Comparison of ENCODE assay signal across 28 cellular contexts in genomic region chr17:42307362-42307927, GRCh38. TPM values are rescaled to one million over a fixed set of nuclear protein-coding genes. Genes with fewer than 3 reads are reported as not detected.
DNase-seq lines count a peak whose midpoint lies in the region; TF ChIP-seq lines count a peak whose summit lies in the region.
"Had no signal": no experiment of that assay in that cellular context is flagged by ENCODE, and none has a peak within 500 bp of the region (broad histone marks: within the 10 kb centered on the region; RNA-seq: fewer than 3 reads in every experiment).

No MANE protein-coding gene starts in this region.

- H4K20me1 ChIP-seq in osteoblast (ENCODE audit: insufficient read depth, low read length), result no peaks in the 10 kb centered on the region

- H3K4me2 ChIP-seq in osteoblast (ENCODE audit: insufficient read depth, low read length), result no peak overlapping the region

- no peaks in the 10 kb centered on the region for H3K27me3 ChIP-seq in osteoblast (ENCODE audit: insufficient read depth, low read length)
- H3K27me3 ChIP-seq: BE2C, breast epithelium, gastroesophageal sphincter, neutrophil, right lobe of liver, spleen had no signal

- no peak overlapping the region for H3K4me3 Mint-ChIP-seq in activated T-cell treated with anti-CD3 and anti-CD28 coated beads, Interleukin-2, amount 50 U/mL, for 24 hours
- no peak overlapping the region for H3K4me3 Mint-ChIP-seq in activated T-helper 2 cell treated with anti-CD3 and anti-CD28 coated beads, Interferon-gamma antibody, Interleukin-2, Interleukin-4, amounts not matched to agents 10 μg/mL and 5 μg/mL and 100 μg/mL, durations not matched to agents 14 hours and 24 hours and 36 hours (ENCODE audit: low read depth)
- H3K4me3 Mint-ChIP-seq in chondrocyte (ENCODE audit: unreplicated experiment), result no peak overlapping the region
- H3K4me3 Mint-ChIP-seq: type B pancreatic cell had no signal

- H3K27me3 Mint-ChIP-seq in activated T-cell treated with anti-CD3 and anti-CD28 coated beads, Interleukin-2, amount 50 U/mL, for 24 hours, result no peaks in the 10 kb centered on the region
- no peaks in the 10 kb centered on the region for H3K27me3 Mint-ChIP-seq in activated T-helper 2 cell treated with anti-CD3 and anti-CD28 coated beads, Interferon-gamma antibody, Interleukin-2, Interleukin-4, amounts not matched to agents 10 μg/mL and 5 μg/mL and 100 μg/mL, durations not matched to agents 14 hours and 24 hours and 36 hours (ENCODE audit: low read depth)
- H3K27me3 Mint-ChIP-seq in chondrocyte (ENCODE audit: low read depth), result no peaks in the 10 kb centered on the region
- H3K27me3 Mint-ChIP-seq: type B pancreatic cell had no signal

- peaks cover 11% of the 10 kb centered on the region for H3K36me3 ChIP-seq in osteoblast (ENCODE audit: insufficient read depth, low read length)
- H3K36me3 ChIP-seq: BE2C, breast epithelium, right lobe of liver, WERI-Rb-1 had no signal

- H3K4me1 ChIP-seq in osteoblast (ENCODE audit: insufficient read depth, low read length), result peaks cover 10% of the 10 kb centered on the region

- no peaks in the 10 kb centered on the region for H3K9me3 ChIP-seq in osteoblast (ENCODE audit: low read depth, low read length)
- H3K9me3 ChIP-seq: BE2C, breast epithelium, gastroesophageal sphincter, neutrophil, right lobe of liver, spleen had no signal

- DNase-seq in activated T-cell treated with anti-CD3 and anti-CD28 coated beads, Interleukin-2, amount 50 U/mL, for 24 hours, result no peak
- DNase-seq in activated T-cell treated with anti-CD3 and anti-CD28 coated beads, Interleukin-2, amount 50 U/mL, for 1 hour, result no peak
- DNase-seq in Jurkat, Clone E6-1 (ENCODE audit: low read depth, low spot score), result no peak
- no peak for DNase-seq in activated T-helper 2 cell treated with anti-CD3 and anti-CD28 coated beads, Interferon-gamma antibody, Interleukin-2, Interleukin-4, amounts not matched to agents 10 μg/mL and 5 μg/mL and 100 μg/mL, durations not matched to agents 14 hours and 24 hours and 36 hours (ENCODE audit: low spot score)
- DNase-seq in osteoblast (ENCODE audit: insufficient read length, low spot score, missing footprints), result peak; percentile 51
- DNase-seq in amniotic stem cell (lab: John Stamatoyannopoulos, UW), result no peak
- no peak for DNase-seq in chondrocyte (ENCODE audit: low spot score)
- DNase-seq in UCSD-AML1 (lab: John Stamatoyannopoulos, UW; ENCODE audit: unreplicated experiment), result no peak
- DNase-seq: ACHN; activated CD4-positive, alpha-beta T cell treated with anti-CD3 and anti-CD28 coated beads, Interleukin-2, amount 50 U/mL, for 4 hours; activated CD8-positive, alpha-beta memory T cell treated with anti-CD3 and anti-CD28 coated beads, Interleukin-2, amount 50 U/mL, for 48 hours; activated effector memory CD4-positive, alpha-beta T cell treated with anti-CD3 and anti-CD28 coated beads, Interleukin-2, amount 50 U/mL, for 16 hours; BE2C; EL; HCEC 1CT; NCI-H1436 treated with DMSO at 0.1 percent for 48 hours; NCI-H2081 treated with DMSO at 0.1 percent for 48 hours; NCI-H748 treated with DMSO at 0.1 percent for 48 hours; right lobe of liver; SHP77; spleen; stimulated activated CD8-positive, alpha-beta memory T cell treated with anti-CD3 and anti-CD28 coated beads, Interleukin-4, amount 100 ng/mL, for 48 hours; T1000; WERI-Rb-1 had no signal

- TF ChIP-seq CTCF in osteoblast (IDR thresholded peaks at IDR 0.05; ENCODE audit: extremely low read depth, low read depth, low read length), result no peak
- no peak for TF ChIP-seq CTCF in chondrocyte (IDR thresholded peaks at IDR 0.05)

- H3K27ac Mint-ChIP-seq in activated T-cell treated with anti-CD3 and anti-CD28 coated beads, Interleukin-2, amount 50 U/mL, for 24 hours, result peak overlapping the region; percentile 96
- H3K27ac Mint-ChIP-seq in activated T-helper 2 cell treated with anti-CD3 and anti-CD28 coated beads, Interferon-gamma antibody, Interleukin-2, Interleukin-4, amounts not matched to agents 10 μg/mL and 5 μg/mL and 100 μg/mL, durations not matched to agents 14 hours and 24 hours and 36 hours, result peak overlapping the region; percentile 55
- no peak overlapping the region for H3K27ac Mint-ChIP-seq in chondrocyte (ENCODE audit: unreplicated experiment)
- H3K27ac Mint-ChIP-seq: type B pancreatic cell had no signal

- no peaks in the 10 kb centered on the region for H3K79me2 ChIP-seq in osteoblast (ENCODE audit: insufficient read depth, low read length)

- peaks cover 96% of the 10 kb centered on the region for H3K36me3 Mint-ChIP-seq in activated T-cell treated with anti-CD3 and anti-CD28 coated beads, Interleukin-2, amount 50 U/mL, for 24 hours (ENCODE audit: low read depth)
- H3K36me3 Mint-ChIP-seq in activated T-helper 2 cell treated with anti-CD3 and anti-CD28 coated beads, Interferon-gamma antibody, Interleukin-2, Interleukin-4, amounts not matched to agents 10 μg/mL and 5 μg/mL and 100 μg/mL, durations not matched to agents 14 hours and 24 hours and 36 hours (ENCODE audit: low read depth), result peaks cover 88% of the 10 kb centered on the region
- H3K36me3 Mint-ChIP-seq in chondrocyte (ENCODE audit: low read depth), result peaks cover 27% of the 10 kb centered on the region
- H3K36me3 Mint-ChIP-seq: type B pancreatic cell had no signal

- H2AFZ ChIP-seq in osteoblast (ENCODE audit: low read length), result no peak overlapping the region

- intact Hi-C loops in activated T-helper 2 cell treated with anti-CD3 and anti-CD28 coated beads, Interferon-gamma antibody, Interleukin-2, Interleukin-4, amounts not matched to agents 10 μg/mL and 5 μg/mL and 100 μg/mL, durations not matched to agents 14 hours and 24 hours and 36 hours (cut with micrococcal nuclease), result no loop called here

- H3K4me3 ChIP-seq in Jurkat, Clone E6-1 (ENCODE audit: low read length), result peak overlapping the region; percentile 57
- no peak overlapping the region for H3K4me3 ChIP-seq in osteoblast (ENCODE audit: insufficient read depth, low read length)
- H3K4me3 ChIP-seq: breast epithelium, gastroesophageal sphincter, right lobe of liver, spleen had no signal

- peaks cover 79% of the 10 kb centered on the region for H3K4me1 Mint-ChIP-seq in activated T-cell treated with anti-CD3 and anti-CD28 coated beads, Interleukin-2, amount 50 U/mL, for 24 hours (ENCODE audit: low read depth)
- peaks cover 45% of the 10 kb centered on the region for H3K4me1 Mint-ChIP-seq in activated T-helper 2 cell treated with anti-CD3 and anti-CD28 coated beads, Interferon-gamma antibody, Interleukin-2, Interleukin-4, amounts not matched to agents 10 μg/mL and 5 μg/mL and 100 μg/mL, durations not matched to agents 14 hours and 24 hours and 36 hours (ENCODE audit: low read depth)
- peaks cover 7% of the 10 kb centered on the region for H3K4me1 Mint-ChIP-seq in chondrocyte (ENCODE audit: low read depth)

- no peak overlapping the region for H3K27ac ChIP-seq in osteoblast (ENCODE audit: low read depth, low read length)
- H3K27ac ChIP-seq: breast epithelium, neutrophil, right lobe of liver, spleen, WERI-Rb-1 had no signal

- no peaks in the 10 kb centered on the region for H3K9me3 Mint-ChIP-seq in activated T-cell treated with anti-CD3 and anti-CD28 coated beads, Interleukin-2, amount 50 U/mL, for 24 hours
- H3K9me3 Mint-ChIP-seq in activated T-helper 2 cell treated with anti-CD3 and anti-CD28 coated beads, Interferon-gamma antibody, Interleukin-2, Interleukin-4, amounts not matched to agents 10 μg/mL and 5 μg/mL and 100 μg/mL, durations not matched to agents 14 hours and 24 hours and 36 hours, result no peaks in the 10 kb centered on the region
- no peaks in the 10 kb centered on the region for H3K9me3 Mint-ChIP-seq in chondrocyte (ENCODE audit: low read depth)
- H3K9me3 Mint-ChIP-seq: type B pancreatic cell had no signal

RNA-seq across cellular contexts. Expression of gene STAT5A, which starts 19.1 kb away (rescaled TPM):
- 49.8 TPM for polyA plus RNA-seq in Jurkat, Clone E6-1 (2012; ENCODE audit: insufficient read depth, insufficient read length)
- 288 and 302 TPM in 2 replicates for total RNA-seq in activated T-helper 2 cell treated with anti-CD3 and anti-CD28 coated beads, Interferon-gamma antibody, Interleukin-2, Interleukin-4, amounts not matched to agents 10 μg/mL and 5 μg/mL and 100 μg/mL, durations not matched to agents 14 hours and 24 hours and 36 hours
- total RNA-seq in osteoblast (35.5 and 38.6 TPM in 2 replicates), chondrocyte (12.2 to 17.6 TPM (median 14.3 TPM) in 3 replicates)

RNA-seq across cellular contexts. Expression of gene STAT5B, which starts 31.3 kb away (rescaled TPM):
- 51.6 TPM for polyA plus RNA-seq in Jurkat, Clone E6-1 (2012; ENCODE audit: insufficient read depth, insufficient read length)
- total RNA-seq in activated T-helper 2 cell treated with anti-CD3 and anti-CD28 coated beads, Interferon-gamma antibody, Interleukin-2, Interleukin-4, amounts not matched to agents 10 μg/mL and 5 μg/mL and 100 μg/mL, durations not matched to agents 14 hours and 24 hours and 36 hours, result 162 and 164 TPM in 2 replicates
- total RNA-seq in osteoblast (22.8 and 23.6 TPM in 2 replicates), chondrocyte (29.5 to 32.8 TPM (median 31.0 TPM) in 3 replicates)
